In genomic region chr19:41934849-41935374, GRCh38 we compare ENCODE assay signal across 1 cellular context.
TF ChIP-seq lines count a peak whose summit lies in the region.

No MANE protein-coding gene starts in this region.

TF ChIP-seq in K562, 482 proteins besides CTCF, POLR2A, EP300 and RAD21 (continued from another document):
- TF ChIP-seq ZBTB43 (CRISPR knock-in tag; IDR thresholded peaks at IDR 0.05) (no peak), MEIS2 (IDR thresholded peaks at IDR 0.05; ENCODE audit: partially characterized antibody) (peak; percentile 27), FOXJ2 (tag; IDR thresholded peaks at IDR 0.05) (no peak), SRSF7 (optimal IDR thresholded peaks at IDR 0.05; ENCODE audit: low read depth, low read length) (no peak), MAFF (IDR thresholded peaks at IDR 0.05; ENCODE audit: low read length) (no peak), ZNF316 (IDR thresholded peaks at IDR 0.05) (no peak), THRAP3 (IDR thresholded peaks at IDR 0.05; ENCODE audit: borderline replicate concordance) (no peak), ZNF175 (CRISPR knock-in tag; IDR thresholded peaks at IDR 0.05; ENCODE audit: low read depth) (no peak), TCF15 (CRISPR knock-in tag; IDR thresholded peaks at IDR 0.05) (no peak), SIN3A (IDR thresholded peaks at IDR 0.05; ENCODE audit: borderline replicate concordance in 2 of 2, control insufficient read depth in 1 of 2, low read depth in 2 of 2, low read length in 2 of 2) (no peak), CCNT2 (IDR thresholded peaks at IDR 0.05; ENCODE audit: borderline replicate concordance, extremely low read depth, insufficient read length, low read depth, low read length) (no peak), ZNF584 (CRISPR knock-in tag; IDR thresholded peaks at IDR 0.05; ENCODE audit: low read depth) (no peak), CHD2 (IDR thresholded peaks at IDR 0.05; ENCODE audit: low read depth, low read length) (no peak), POLR2G (IDR thresholded peaks at IDR 0.05; ENCODE audit: low read depth, low read length) (no peak), DACH1 (IDR thresholded peaks at IDR 0.05; ENCODE audit: partially characterized antibody) (no peak), PHF21A (IDR thresholded peaks at IDR 0.05; ENCODE audit: borderline replicate concordance, low read depth) (no peak), GABPB2 (CRISPR knock-in tag; conservative IDR thresholded peaks at IDR 0.05) (no peak), ZBTB2 (IDR thresholded peaks at IDR 0.05) (0 out of 2 replicates have a peak, but pooled peaks have one; percentile 33), CREM (IDR thresholded peaks at IDR 0.05; ENCODE audit: low read depth) (0 out of 2 replicates have a peak, but pooled peaks have one; percentile 25), KDM5B (IDR thresholded peaks at IDR 0.05; ENCODE audit: insufficient replicate concordance, low read depth, low read length) (no peak), MLX (CRISPR knock-in tag; conservative IDR thresholded peaks at IDR 0.05) (no peak), MTA2 (IDR thresholded peaks at IDR 0.05; ENCODE audit: low read depth) (peak; percentile 21; the same call in 1 of the 2 replicates), RB1 (IDR thresholded peaks at IDR 0.05; ENCODE audit: low read depth) (no peak), HMG20B (CRISPR knock-in tag; IDR thresholded peaks at IDR 0.05) (no peak), TRIM28 (IDR thresholded peaks at IDR 0.05) (no peak), ZNF583 (CRISPR knock-in tag; IDR thresholded peaks at IDR 0.05) (no peak), ZMIZ1 (IDR thresholded peaks at IDR 0.05; ENCODE audit: low read depth in 2 of 2, low read length in 2 of 2) (no peak), VEZF1 (CRISPR knock-in tag; IDR thresholded peaks at IDR 0.05) (no peak; the same call in 1 of the 2 replicates), SMC3 (conservative IDR thresholded peaks at IDR 0.05; ENCODE audit: insufficient read depth, low read depth, low read length) (peak; percentile 56), PATZ1 (CRISPR knock-in tag; IDR thresholded peaks at IDR 0.05; ENCODE audit: borderline replicate concordance) (no peak), SMARCB1 (IDR thresholded peaks at IDR 0.05; ENCODE audit: insufficient read length, low read depth) (no peak), ZNF197 (CRISPR knock-in tag; IDR thresholded peaks at IDR 0.05; ENCODE audit: low read depth) (no peak), RUNX1 (IDR thresholded peaks at IDR 0.05; ENCODE audit: low read depth) (no peak), ZNF384 (IDR thresholded peaks at IDR 0.05; ENCODE audit: low read depth, low read length) (no peak), NFE2L1 (tag; IDR thresholded peaks at IDR 0.05; ENCODE audit: borderline replicate concordance, low read depth) (no peak), PHB2 (IDR thresholded peaks at IDR 0.05; ENCODE audit: low read depth) (no peak), CBX8 (IDR thresholded peaks at IDR 0.05; ENCODE audit: borderline replicate concordance, extremely low read depth, low read depth, low read length, poor library complexity, severe bottlenecking) (no peak), ZNF407 (IDR thresholded peaks at IDR 0.05; ENCODE audit: low read depth) (no peak), GTF2E2 (tag; IDR thresholded peaks at IDR 0.05) (no peak), ZNF274 (IDR thresholded peaks at IDR 0.05; ENCODE audit: borderline replicate concordance, low read depth, low read length) (no peak), ZNF644 (tag; IDR thresholded peaks at IDR 0.05; ENCODE audit: low read depth) (no peak), ZNF3 (CRISPR knock-in tag; IDR thresholded peaks at IDR 0.05) (no peak), HNRNPL (IDR thresholded peaks at IDR 0.05; ENCODE audit: low read depth, low read length) (no peak), POLR2AphosphoS2 (IDR thresholded peaks at IDR 0.05; ENCODE audit: low read length) (no peak), HDAC2 (IDR thresholded peaks at IDR 0.05) (0 out of 2 replicates have a peak, but pooled peaks have one; percentile 16), CTBP1 (IDR thresholded peaks at IDR 0.05; ENCODE audit: borderline replicate concordance) (no peak)
